Comparison of ENCODE assay signal across 29 cellular contexts in genomic region chr18:3690682-3691066, GRCh38.
"Had no signal": no experiment of that assay in that cellular context is flagged by ENCODE, and none has a peak within 500 bp of the region (broad histone marks: within the 10 kb centered on the region; RNA-seq: fewer than 3 reads in every experiment).

No MANE protein-coding gene starts in this region.

- H3K27me3 ChIP-seq: ascending aorta, cardiac muscle cell, dorsolateral prefrontal cortex, heart right ventricle, left lung, ovary, sigmoid colon, suprapubic skin, tibial artery, upper lobe of right lung had no signal

- H3K4me1 ChIP-seq: ascending aorta, prostate gland, sigmoid colon, suprapubic skin, tibial artery, upper lobe of right lung had no signal

- H3K4me3 ChIP-seq: ascending aorta, cardiac muscle cell, coronary artery, dorsolateral prefrontal cortex, heart right ventricle, left lung, lung, ovary, prostate gland, sigmoid colon, suprapubic skin, tibial artery, upper lobe of right lung had no signal

- H3K36me3 ChIP-seq: ascending aorta, cardiac muscle cell, heart right ventricle, left lung, ovary, prostate gland, sigmoid colon, suprapubic skin, tibial artery, upper lobe of right lung had no signal

- H3K9me3 ChIP-seq: ascending aorta, left lung, ovary, prostate gland, sigmoid colon, suprapubic skin, tibial artery, upper lobe of right lung had no signal

- H3K27ac Mint-ChIP-seq: activated CD4-positive, alpha-beta T cell treated with anti-CD3 and anti-CD28 coated beads for 36 hours; activated naive CD4-positive, alpha-beta T cell treated with anti-CD3 and anti-CD28 coated beads, Interleukin-2, amount 10 ng/mL, durations not matched to agents 7 days and 5 days; activated naive CD8-positive, alpha-beta T cell treated with anti-CD3 and anti-CD28 coated beads, Interleukin-2, amount 10 ng/mL, durations not matched to agents 7 days and 5 days; brain; stimulated activated naive B cell treated with anti-CD40 and anti-IgM and Interleukin-4, amounts not matched to agents 10 μg/mL and 1 μg/mL and 100 μg/mL, for 72 hours; T-cell had no signal

- H3K36me3 Mint-ChIP-seq: activated naive CD4-positive, alpha-beta T cell treated with anti-CD3 and anti-CD28 coated beads, Interleukin-2, amount 10 ng/mL, durations not matched to agents 7 days and 5 days; activated naive CD8-positive, alpha-beta T cell treated with anti-CD3 and anti-CD28 coated beads, Interleukin-2, amount 10 ng/mL, durations not matched to agents 7 days and 5 days; stimulated activated naive B cell treated with anti-CD40 and anti-IgM and Interleukin-4, amounts not matched to agents 10 μg/mL and 1 μg/mL and 100 μg/mL, for 72 hours; T-cell had no signal

- H3K4me3 Mint-ChIP-seq: activated CD4-positive, alpha-beta T cell treated with anti-CD3 and anti-CD28 coated beads for 36 hours; activated naive CD4-positive, alpha-beta T cell treated with anti-CD3 and anti-CD28 coated beads, Interleukin-2, amount 10 ng/mL, durations not matched to agents 7 days and 5 days; activated naive CD8-positive, alpha-beta T cell treated with anti-CD3 and anti-CD28 coated beads, Interleukin-2, amount 10 ng/mL, durations not matched to agents 7 days and 5 days; brain; nephron progenitor cell; stimulated activated naive B cell treated with anti-CD40 and anti-IgM and Interleukin-4, amounts not matched to agents 10 μg/mL and 1 μg/mL and 100 μg/mL, for 72 hours; T-cell had no signal

- H3K27me3 Mint-ChIP-seq: activated CD4-positive, alpha-beta T cell treated with anti-CD3 and anti-CD28 coated beads for 36 hours; activated naive CD8-positive, alpha-beta T cell treated with anti-CD3 and anti-CD28 coated beads, Interleukin-2, amount 10 ng/mL, durations not matched to agents 7 days and 5 days; brain; T-cell had no signal

- H3K9me3 Mint-ChIP-seq: activated naive CD4-positive, alpha-beta T cell treated with anti-CD3 and anti-CD28 coated beads, Interleukin-2, amount 10 ng/mL, durations not matched to agents 7 days and 5 days had no signal

- DNase-seq: activated CD4-positive, alpha-beta T cell treated with anti-CD3 and anti-CD28 coated beads for 36 hours; activated CD4-positive, alpha-beta T cell treated with anti-CD3 and anti-CD28 coated beads, Interleukin-2, amount 50 U/mL, for 4 hours; activated CD4-positive, CD25-positive, alpha-beta regulatory T cell; activated CD8-positive, alpha-beta memory T cell treated with anti-CD3 and anti-CD28 coated beads for 24 hours; activated gamma-delta T cell; activated naive CD4-positive, alpha-beta T cell treated with anti-CD3 and anti-CD28 coated beads, Interleukin-2, amount 10 ng/mL, durations not matched to agents 7 days and 5 days; activated naive CD8-positive, alpha-beta T cell treated with anti-CD3 and anti-CD28 coated beads, Interleukin-2, amount 10 ng/mL, durations not matched to agents 7 days and 5 days; dorsolateral prefrontal cortex; effector memory CD4-positive, alpha-beta T cell; foreskin melanocyte; heart right ventricle; left lung; nephron progenitor cell; ovary; retina; sigmoid colon; small intestine; stimulated activated CD4-positive, alpha-beta T cell treated with anti-CD3 and anti-CD28 coated beads, Interleukin-1b, Interleukin-23, amount 100 ng/mL, for 48 hours; stimulated activated naive B cell treated with anti-CD40 and anti-IgM and Interleukin-4, amounts not matched to agents 10 μg/mL and 1 μg/mL and 100 μg/mL, for 72 hours; T-cell; tibial artery; upper lobe of right lung had no signal

- H3K27ac ChIP-seq: ascending aorta, cardiac muscle cell, coronary artery, heart right ventricle, left lung, ovary, prostate gland, sigmoid colon, suprapubic skin, tibial artery, upper lobe of right lung had no signal

- H3K4me1 Mint-ChIP-seq: activated naive CD4-positive, alpha-beta T cell treated with anti-CD3 and anti-CD28 coated beads, Interleukin-2, amount 10 ng/mL, durations not matched to agents 7 days and 5 days; activated naive CD8-positive, alpha-beta T cell treated with anti-CD3 and anti-CD28 coated beads, Interleukin-2, amount 10 ng/mL, durations not matched to agents 7 days and 5 days; stimulated activated naive B cell treated with anti-CD40 and anti-IgM and Interleukin-4, amounts not matched to agents 10 μg/mL and 1 μg/mL and 100 μg/mL, for 72 hours; T-cell had no signal
